Comparison of ENCODE assay signal across 8 cellular contexts in genomic region chr5:154520861-154521453, GRCh38. TPM values are rescaled to one million over a fixed set of nuclear protein-coding genes. Genes with fewer than 3 reads are reported as not detected.
DNase-seq lines count a peak whose midpoint lies in the region; ATAC-seq, FAIRE-seq and TF ChIP-seq lines count a peak whose summit lies in the region.

No MANE protein-coding gene starts in this region.

- ATAC-seq in GM12878 (peak; percentile 42), left colon (peak; percentile 41)

- no TSS peak for BruUV-seq in GM12878 (replicated peaks; lab: Mats Ljungman, UMichigan)

- no peak overlapping the region for H3K4me3 Mint-ChIP-seq in activated T-helper 1 cell treated with anti-CD3 and anti-CD28 coated beads, Interleukin-12 subunit alpha, Interleukin-12 subunit beta, Interleukin-2, Interleukin-4 antibody, amounts not matched to agents 30 ng/mL and 10 ng/mL and 1 ng/mL, durations not matched to agents 14 hours and 24 hours and 36 hours

- SMC1A ChIA-PET in GM12878 (lab: Charles Lee; ENCODE audit: uncharacterized antibody, unreplicated experiment): interaction anchor here (0.8 to 2.5 kb wide), 16 partner anchors 9 to 58 kb away, joined by 3 to 16 read pairs (median 4); no protein-coding TSS in a partner anchor

- POLR2A ChIA-PET in GM12878 (lab: Charles Lee): interaction anchor here (1.0 kb wide), 1 partner anchor 55 kb away, joined by 3 read pairs; no protein-coding TSS in a partner anchor

- no peak for TF ChIP-seq EP300 in GM12878 (IDR thresholded peaks at IDR 0.05; ENCODE audit: borderline replicate concordance in 1 of 2, control insufficient read depth in 1 of 2, low read depth in 2 of 2, low read length in 2 of 2)

- H3K4me2 ChIP-seq in GM12878 (ENCODE audit: control insufficient read depth, insufficient read depth): peak overlapping the region; percentile 28

- DNase-seq in NCI-H1694 treated with DMSO at 0.1 percent for 48 hours (lab: John Stamatoyannopoulos, UW) (peak; percentile 12), NCI-H1694 (lab: John Stamatoyannopoulos, UW) (no peak), KBM-7 (peak; percentile 30), GM12878 (ENCODE audit: low read depth, low spot score) (no peak), left colon (peak in 1 of 2 donors; percentile 29), ureter (ENCODE audit: low spot score) (no peak)
- no peak for DNase-seq in activated T-helper 1 cell treated with anti-CD3 and anti-CD28 coated beads, Interleukin-12 subunit alpha, Interleukin-12 subunit beta, Interleukin-2, Interleukin-4 antibody, amounts not matched to agents 30 ng/mL and 10 ng/mL and 1 ng/mL, durations not matched to agents 14 hours and 24 hours and 36 hours (ENCODE audit: low spot score)
- DNase-seq in activated CD4-positive, alpha-beta T cell treated with anti-CD3 and anti-CD28 coated beads for 48 hours: no peak

- in situ Hi-C loops in KBM-7 (cut with MboI; ENCODE audit: low pct_unique_long_range_greater_than_20kb, low sequenced_read_pairs) (no loop called here), GM12878 (cut with MboI) (no loop called here)

- H3K79me2 ChIP-seq in GM12878 (ENCODE audit: control insufficient read depth, insufficient read depth, low read length): no peaks in the 10 kb centered on the region

- peaks cover 0 to 2% of the 10 kb centered on the region in 2 experiments; a peak in 1 of 4 replicates for H3K27me3 ChIP-seq in GM12878 (replicated peaks in 1 of 2; ENCODE audit: control insufficient read depth in 2 of 2, insufficient read depth in 2 of 2, low read length in 1 of 2)

- no peak overlapping the region for H3K4me3 ChIP-seq in GM12878

- RAD21 ChIA-PET in GM12878 (lab: Charles Lee; ENCODE audit: unreplicated experiment): interaction anchor here (1.0 to 2.6 kb wide), 9 partner anchors 18 to 110 kb away, joined by 3 to 26 read pairs (median 3); no protein-coding TSS in a partner anchor

- CTCF ChIA-PET in GM12878 (lab: Yijun Ruan, JAX): interaction anchor here (0.6 to 6.9 kb wide), 52 partner anchors 8 to 468 kb away, joined by 3 to 79 read pairs (median 6); no protein-coding TSS in a partner anchor

- peak; percentile 64 to 87 (median 74) for TF ChIP-seq CTCF in GM12878 (IDR thresholded peaks at IDR 0.05 in 2 of 3, conservative IDR thresholded peaks at IDR 0.05 in 1 of 3; ENCODE audit: control insufficient read depth in 2 of 3, extremely low read depth in 1 of 3, insufficient read depth in 1 of 3, low read depth in 3 of 3, low read length in 3 of 3)

- no peak for TF ChIP-seq POLR2A in GM12878 (IDR thresholded peaks at IDR 0.05; ENCODE audit: low read depth, low read length)

- H4K20me1 ChIP-seq in GM12878 (ENCODE audit: control insufficient read depth, insufficient read depth): peaks cover 2% of the 10 kb centered on the region; the same call in 1 of the 2 replicates

- H3K4me1 Mint-ChIP-seq in activated T-helper 1 cell treated with anti-CD3 and anti-CD28 coated beads, Interleukin-12 subunit alpha, Interleukin-12 subunit beta, Interleukin-2, Interleukin-4 antibody, amounts not matched to agents 30 ng/mL and 10 ng/mL and 1 ng/mL, durations not matched to agents 14 hours and 24 hours and 36 hours (ENCODE audit: low read depth): no peaks in the 10 kb centered on the region

- no peaks in the 10 kb centered on the region for H3K9me3 Mint-ChIP-seq in activated T-helper 1 cell treated with anti-CD3 and anti-CD28 coated beads, Interleukin-12 subunit alpha, Interleukin-12 subunit beta, Interleukin-2, Interleukin-4 antibody, amounts not matched to agents 30 ng/mL and 10 ng/mL and 1 ng/mL, durations not matched to agents 14 hours and 24 hours and 36 hours

- TF ChIP-seq RAD21 in GM12878 (IDR thresholded peaks at IDR 0.05; ENCODE audit: insufficient read depth, low read depth, low read length): peak; percentile 43

- no peaks in the 10 kb centered on the region for H3K36me3 ChIP-seq in GM12878 (ENCODE audit: control insufficient read depth in 2 of 2, insufficient read depth in 2 of 2, low read length in 1 of 2)

- 0 out of 2 replicates have a peak, but pooled peaks cover 4% of the 10 kb centered on the region for H3K4me1 ChIP-seq in GM12878 (ENCODE audit: control insufficient read depth, insufficient read depth, low read length)

- no peak overlapping the region for H3K9ac ChIP-seq in GM12878 (ENCODE audit: control insufficient read depth, insufficient read depth, low read length)

- no peak overlapping the region for H2AFZ ChIP-seq in GM12878 (ENCODE audit: control insufficient read depth, low read depth, low read length)

- FAIRE-seq in GM12878 (lab: Jason Lieb, UNC): no peak

- WGBS in GM12878 (ENCODE audit: insufficient coverage, insufficient replicate concordance, low lambda C conversion rate, missing lambda C conversion rate): 6% methylated on average over 14 of the region's 15 CpGs

- H3K9me3 ChIP-seq in GM12878 (replicated peaks; ENCODE audit: control insufficient read depth, insufficient read depth, low read length): no peaks in the 10 kb centered on the region

- no peak overlapping the region for H3K27ac Mint-ChIP-seq in activated T-helper 1 cell treated with anti-CD3 and anti-CD28 coated beads, Interleukin-12 subunit alpha, Interleukin-12 subunit beta, Interleukin-2, Interleukin-4 antibody, amounts not matched to agents 30 ng/mL and 10 ng/mL and 1 ng/mL, durations not matched to agents 14 hours and 24 hours and 36 hours

- H3K27me3 Mint-ChIP-seq in activated T-helper 1 cell treated with anti-CD3 and anti-CD28 coated beads, Interleukin-12 subunit alpha, Interleukin-12 subunit beta, Interleukin-2, Interleukin-4 antibody, amounts not matched to agents 30 ng/mL and 10 ng/mL and 1 ng/mL, durations not matched to agents 14 hours and 24 hours and 36 hours (ENCODE audit: insufficient read depth): peaks cover 20% of the 10 kb centered on the region

- H3K27ac ChIP-seq in GM12878 (ENCODE audit: control insufficient read depth, insufficient read depth): no peak overlapping the region

- intact Hi-C loops in GM12878 (cut with micrococcal nuclease; ENCODE audit: unreplicated experiment): loop anchor here (5.0 kb wide), 2 partner anchors 56 to 91 kb away; no protein-coding TSS in a partner anchor
- intact Hi-C loops in left colon (cut with DNase I, micrococcal nuclease): no loop called here
- intact Hi-C loops in activated T-helper 1 cell treated with anti-CD3 and anti-CD28 coated beads, Interleukin-12 subunit alpha, Interleukin-12 subunit beta, Interleukin-2, Interleukin-4 antibody, amounts not matched to agents 30 ng/mL and 10 ng/mL and 1 ng/mL, durations not matched to agents 14 hours and 24 hours and 36 hours (cut with micrococcal nuclease): no loop called here

- no peaks in the 10 kb centered on the region for H3K36me3 Mint-ChIP-seq in activated T-helper 1 cell treated with anti-CD3 and anti-CD28 coated beads, Interleukin-12 subunit alpha, Interleukin-12 subunit beta, Interleukin-2, Interleukin-4 antibody, amounts not matched to agents 30 ng/mL and 10 ng/mL and 1 ng/mL, durations not matched to agents 14 hours and 24 hours and 36 hours (ENCODE audit: low read depth)

TF ChIP-seq in GM12878, 131 proteins besides CTCF, POLR2A, EP300 and RAD21 (continues in another document):
- TF ChIP-seq IKZF2 (IDR thresholded peaks at IDR 0.05): peak; percentile 39 to 54; a peak in 3 of 4 replicates
- 0 out of 2 replicates have a peak, but pooled peaks have one; percentile 55 for TF ChIP-seq YBX1 (IDR thresholded peaks at IDR 0.05)
- peak; percentile 85 for TF ChIP-seq IKZF1 (conservative IDR thresholded peaks at IDR 0.05)
- TF ChIP-seq STAT1 (conservative IDR thresholded peaks at IDR 0.05): no peak
- 0 out of 3 replicates have a peak, but pooled peaks of 1 of the 2 experiments have one; percentile 28 for TF ChIP-seq EGR1 (IDR thresholded peaks at IDR 0.05; ENCODE audit: borderline replicate concordance in 1 of 2, low read depth in 2 of 2, low read length in 2 of 2)
- 0 out of 2 replicates have a peak, but pooled peaks have one; percentile 53 for TF ChIP-seq SMARCA5 (IDR thresholded peaks at IDR 0.05)
- TF ChIP-seq NRF1 (conservative IDR thresholded peaks at IDR 0.05; ENCODE audit: low read depth, low read length): no peak
- peak; percentile 99 for TF ChIP-seq MEF2B (IDR thresholded peaks at IDR 0.05; ENCODE audit: partially characterized antibody, poor library complexity, severe bottlenecking)
- TF ChIP-seq RB1 (IDR thresholded peaks at IDR 0.05; ENCODE audit: borderline replicate concordance): peak; percentile 82; the same call in 1 of the 2 replicates
- TF ChIP-seq POU2F2 (IDR thresholded peaks at IDR 0.05; ENCODE audit: borderline replicate concordance, low read depth, low read length): no peak
- no peak for TF ChIP-seq TCF3 (IDR thresholded peaks at IDR 0.05; ENCODE audit: borderline replicate concordance, insufficient read depth, low read depth, low read length)

RNA-seq across cellular contexts. Expression of gene HAND1, which starts 42.9 kb away (rescaled TPM):
- total RNA-seq in GM12878 (2013; cell fraction: nucleolus; rRNA removed): not detected in 2 replicates
- total RNA-seq in GM12878 (2014; rRNA removed) (0.17 and 0.49 TPM in 2 replicates), GM12878 (2014; rRNA removed; fragmentation: Illumina TruSeq; extraction: Trizol) (0.22 TPM in 1 of 2 replicates, not detected in the other), GM12878 (2021) (0.36 and 0.64 TPM in 2 replicates), left colon (1 to 10 TPM in 1 of 2 donors, not detected in 1; 4.4 TPM), ureter (not detected)
- polyA plus RNA-seq in GM12878 (2011; ENCODE audit: low read depth): not detected
- polyA plus RNA-seq in GM12878 (2011; rRNA removed) (not detected in 2 replicates), GM12878 (2014; fragmentation: Illumina TruSeq; extraction: Trizol) (0.24 and 0.31 TPM in 2 replicates), GM12878 (2014; fragmentation: Nextera tagmentation; extraction: Ambion mirVana) (under 1 TPM in 1 of 2 experiments, not detected in 1; 0.06 TPM), GM12878 (2014; rRNA removed) (0.41 and 1.0 TPM in 2 replicates), GM12878 (2016; fragmentation: Nextera tagmentation; extraction: Ambion mirVana) (not detected)
- polyA plus RNA-seq in GM12878 (2011; cell fraction: cytosol; rRNA removed): not detected in 2 replicates
- polyA plus RNA-seq in GM12878 (2011; cell fraction: nucleus; rRNA removed): not detected in 2 replicates
- polyA plus RNA-seq in GM12878 (2012): not detected in 2 replicates
- polyA minus RNA-seq in GM12878 (2011; rRNA and poly(A)+ RNA removed): not detected in 2 replicates
- not detected in 2 replicates for polyA minus RNA-seq in GM12878 (2011; cell fraction: cytosol; rRNA and poly(A)+ RNA removed)
- not detected in 2 replicates for polyA minus RNA-seq in GM12878 (2011; cell fraction: nucleus; rRNA and poly(A)+ RNA removed)
- total RNA-seq in activated T-helper 1 cell treated with anti-CD3 and anti-CD28 coated beads, Interleukin-12 subunit alpha, Interleukin-12 subunit beta, Interleukin-2, Interleukin-4 antibody, amounts not matched to agents 30 ng/mL and 10 ng/mL and 1 ng/mL, durations not matched to agents 14 hours and 24 hours and 36 hours: not detected in 2 replicates

Comparison
In these comparisons a context has a peak if more than half of its experiments do, and no peak if none do; other contexts are left out.
1. DNase-seq: peak in NCI-H1694 treated with DMSO at 0.1 percent for 48 hours (single experiment) and KBM-7 (single experiment); none in NCI-H1694 (single experiment), GM12878 (single experiment), activated T-helper 1 cell treated with anti-CD3 and anti-CD28 coated beads, Interleukin-12 subunit alpha, Interleukin-12 subunit beta, Interleukin-2, Interleukin-4 antibody, amounts not matched to agents 30 ng/mL and 10 ng/mL and 1 ng/mL, durations not matched to agents 14 hours and 24 hours and 36 hours (single experiment), ureter (single experiment) and activated CD4-positive, alpha-beta T cell treated with anti-CD3 and anti-CD28 coated beads for 48 hours (single experiment).